ENCODE assay signal across 8 cellular contexts in genomic region chr19:19643158-19644053, GRCh38. TPM values are rescaled to one million over a fixed set of nuclear protein-coding genes. Genes with fewer than 3 reads are reported as not detected.
DNase-seq lines count a peak whose midpoint lies in the region; ATAC-seq and TF ChIP-seq lines count a peak whose summit lies in the region.

TSS of gene GMIP (minus strand) at chr19:19643657. CDS start at chr19:19643529, 128 bp downstream.

- in situ Hi-C loops in ACHN (cut with HindIII; ENCODE audit: low pct_ligation_motif_present, low pct_unique_long_range_greater_than_20kb, low sequenced_read_pairs), result no loop called here

- TF ChIP-seq POLR2A in GM18526 (IDR thresholded peaks at IDR 0.05; ENCODE audit: extremely low read depth, insufficient read length), result peak; percentile 68

- DNase-seq in ACHN (peak; percentile 53), NCI-H748 (lab: John Stamatoyannopoulos, UW; ENCODE audit: unreplicated experiment) (peak; percentile 80), ecto neural progenitor cell (ENCODE audit: low spot score) (peak; percentile 86), lung microvascular endothelial cell (ENCODE audit: low read depth in 2 of 2) (peak; percentile 54 to 63)
- DNase-seq in activated CD4-positive, alpha-beta T cell treated with anti-CD3 and anti-CD28 coated beads, Interleukin-2, amount 50 U/mL, for 4 hours, result peak; percentile 82 to 84
- DNase-seq in stimulated activated CD8-positive, alpha-beta memory T cell treated with anti-CD3 and anti-CD28 coated beads, Interleukin-12 subunit alpha, Interleukin-12 subunit beta, amount 100 ng/mL, for 24 hours (ENCODE audit: extremely low read depth), result peak; percentile 66

- peak; percentile 50 for ATAC-seq in HG03097 (IDR thresholded peaks at IDR 0.05; ENCODE audit: low FRiP score, unreplicated experiment)

RNA-seq across cellular contexts. Expression of gene GMIP, which starts in this region (rescaled TPM):
- 4.8 and 5.9 TPM in 2 replicates for total RNA-seq in lung microvascular endothelial cell

Comparison
In these comparisons a context has a peak if more than half of its experiments do, and no peak if none do; other contexts are left out.
1. Peak in every context shown above with its lines: DNase-seq and ATAC-seq.